In genomic region chr1:234978397-234979291, GRCh38 we compare ENCODE assay signal across 2 cellular contexts.
A peak's percentile ranks its signal among the peaks of the same experiment; 100 is the strongest.
TF ChIP-seq lines count a peak whose summit lies in the region.

No MANE protein-coding gene starts in this region.

TF ChIP-seq in SK-N-SH, 30 proteins besides CTCF, POLR2A, EP300 and RAD21 (continued from another document):
- TF ChIP-seq USF1 (IDR thresholded peaks at IDR 0.05; ENCODE audit: borderline replicate concordance, low read depth) (no peak), USF2 (IDR thresholded peaks at IDR 0.05; ENCODE audit: borderline replicate concordance, low read depth, low read length) (no peak), PBX3 (IDR thresholded peaks at IDR 0.05) (peak; percentile 52; the same call in 1 of the 2 replicates), TEAD4 (IDR thresholded peaks at IDR 0.05; ENCODE audit: borderline replicate concordance, insufficient read depth) (no peak), RXRA (IDR thresholded peaks at IDR 0.05; ENCODE audit: borderline replicate concordance, low read depth) (no peak), RCOR1 (IDR thresholded peaks at IDR 0.05; ENCODE audit: low read length) (peak; percentile 64; the same call in 1 of the 2 replicates), MXI1 (IDR thresholded peaks at IDR 0.05; ENCODE audit: low read depth, low read length) (no peak), RFX5 (IDR thresholded peaks at IDR 0.05; ENCODE audit: low read length) (no peak), CHD2 (IDR thresholded peaks at IDR 0.05; ENCODE audit: low read length, partially characterized antibody) (no peak), GABPA (IDR thresholded peaks at IDR 0.05; ENCODE audit: low read depth) (no peak), IRF3 (IDR thresholded peaks at IDR 0.05; ENCODE audit: low read depth, low read length) (no peak), TAF1 (IDR thresholded peaks at IDR 0.05; ENCODE audit: borderline replicate concordance, low read depth, low read length) (no peak), ELF1 (IDR thresholded peaks at IDR 0.05) (no peak), EZH2phosphoT487 (IDR thresholded peaks at IDR 0.05; ENCODE audit: borderline replicate concordance, low read depth) (no peak), MAX (IDR thresholded peaks at IDR 0.05; ENCODE audit: low read depth) (no peak), GATA2 (CRISPR knock-in tag; IDR thresholded peaks at IDR 0.05) (0 out of 2 replicates have a peak, but pooled peaks have one; percentile 8), ZBTB33 (IDR thresholded peaks at IDR 0.05; ENCODE audit: borderline replicate concordance, low read depth) (no peak), NRF1 (IDR thresholded peaks at IDR 0.05; ENCODE audit: low read depth, low read length) (no peak), TCF12 (IDR thresholded peaks at IDR 0.05) (peak; percentile 60)

TF ChIP-seq in SK-N-SH treated with all-trans-retinoic acid at 6 μM for 48 hours, 23 proteins besides CTCF, POLR2A, EP300 and RAD21 (continued from another document):
- TF ChIP-seq ZNF565 (CRISPR knock-in tag; conservative IDR thresholded peaks at IDR 0.05; ENCODE audit: low read depth) (no peak), TCF4 (CRISPR knock-in tag; IDR thresholded peaks at IDR 0.05; ENCODE audit: borderline replicate concordance) (no peak)
